In the genomic region with DNA sequence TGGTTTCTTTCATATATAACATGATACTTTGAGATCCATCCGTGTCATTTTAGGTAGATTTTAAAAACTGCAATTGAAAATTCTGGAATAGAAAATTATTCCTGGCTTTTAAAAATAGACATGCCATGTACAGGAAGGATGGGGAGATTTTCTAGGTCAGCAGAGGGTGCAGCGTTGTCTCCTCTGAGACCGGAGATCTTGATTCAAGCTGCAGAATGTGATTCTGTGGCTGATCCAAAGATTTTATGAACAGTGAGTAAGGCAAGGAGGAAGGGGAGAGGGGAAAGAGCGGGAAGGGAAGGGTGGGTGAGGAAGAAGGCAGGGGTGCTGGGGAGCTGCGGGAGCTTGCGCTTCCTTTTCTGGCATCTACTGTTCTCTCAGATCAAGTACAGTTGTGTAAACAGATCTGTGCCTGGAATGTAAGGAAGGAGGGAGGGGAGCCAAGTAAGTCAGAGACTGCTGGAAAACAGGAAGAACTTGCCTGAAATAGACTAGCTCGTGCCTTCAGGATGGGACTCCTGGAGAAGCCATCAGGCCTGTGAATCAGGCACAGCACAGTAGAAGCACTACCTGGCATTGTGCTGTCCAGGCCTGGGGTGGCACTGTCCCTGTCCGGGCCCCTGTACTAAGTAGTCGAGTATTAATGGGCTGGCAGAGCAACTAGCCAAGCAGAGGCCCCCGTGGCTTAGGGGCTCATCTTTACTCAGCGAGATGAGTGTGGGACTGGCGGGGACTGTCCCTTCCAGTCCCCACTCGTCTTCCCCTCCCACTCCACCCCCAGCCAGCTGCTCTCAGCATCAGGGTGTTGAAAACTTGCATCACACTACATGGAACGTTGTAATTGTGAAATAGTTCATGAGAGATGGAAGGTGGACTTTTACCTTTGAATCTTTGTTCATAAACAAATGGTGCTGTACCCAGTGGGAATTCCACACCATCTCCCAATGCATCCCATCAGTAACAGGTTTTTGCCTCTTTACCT, we compare ENCODE assay signal across 9 cellular contexts.
DNase-seq lines count a peak whose midpoint lies in the region; ATAC-seq and TF ChIP-seq lines count a peak whose summit lies in the region.
"Had no signal": no experiment of that assay in that cellular context is flagged by ENCODE, and none has a peak within 500 bp of the region (broad histone marks: within the 10 kb centered on the region; RNA-seq: fewer than 3 reads in every experiment).

No MANE protein-coding gene starts in this region.

- BruUV-seq in PC-3 (replicated peaks; lab: Mats Ljungman, UMichigan) = no TSS peak

- H3K79me2 ChIP-seq in PC-3 (ENCODE audit: low read length) = no peaks in the 10 kb centered on the region

- CTCF ChIA-PET in PC-3 (lab: Charles Lee) = no interaction called here

- H3K27me3 ChIP-seq in PC-3 (ENCODE audit: low read length) (no peaks in the 10 kb centered on the region), esophagus (ENCODE audit: control insufficient read depth in 1 of 2, insufficient read depth in 2 of 2, low read length in 2 of 2) (no peaks in the 10 kb centered on the region), upper lobe of right lung (no peaks in the 10 kb centered on the region)
- H3K27me3 ChIP-seq: neutrophil had no signal

- intact Hi-C loops in PC-3 (cut with micrococcal nuclease) (no loop called here), upper lobe of right lung (cut with DNase I) (no loop called here)

- POLR2A ChIA-PET in PC-3 (lab: Charles Lee; ENCODE audit: unreplicated experiment) = no interaction called here

- DNase-seq in PC-3 = peak; percentile 86
- DNase-seq in pons (ENCODE audit: low spot score) = peak; percentile 10
- no peak for DNase-seq in upper lobe of right lung
- DNase-seq in iPS-NIHi7 (ENCODE audit: extremely low spot score) = no peak
- no peak for DNase-seq in T-helper 1 cell

- TF ChIP-seq CTCF in PC-3 (conservative IDR thresholded peaks at IDR 0.05; ENCODE audit: low read depth, low read length) = no peak
- TF ChIP-seq CTCF in upper lobe of right lung (IDR thresholded peaks at IDR 0.05) = no peak

- 18 to 27% methylated on average over 14 of the region's 14 CpGs for WGBS in esophagus, 2 donors

- no peaks in the 10 kb centered on the region for H3F3A ChIP-seq in PC-3 (ENCODE audit: low read length, unreplicated experiment)

- H3K4me2 ChIP-seq in PC-3 (ENCODE audit: low read length) = peak overlapping the region; percentile 59

- ATAC-seq in GM21529 (IDR thresholded peaks at IDR 0.05; ENCODE audit: unreplicated experiment) (peak; percentile 70), PC-3 (peak; percentile 89), upper lobe of right lung (peak; percentile 74), HG03108 (IDR thresholded peaks at IDR 0.05; ENCODE audit: unreplicated experiment) (no peak)

- H3K36me3 ChIP-seq in PC-3 (ENCODE audit: low read depth, low read length) = no peaks in the 10 kb centered on the region
- no peaks in the 10 kb centered on the region for H3K36me3 ChIP-seq in esophagus (ENCODE audit: control insufficient read depth in 2 of 2, insufficient read depth in 2 of 2, low read length in 1 of 2)
- no peaks in the 10 kb centered on the region for H3K36me3 ChIP-seq in upper lobe of right lung
- H3K36me3 ChIP-seq: neutrophil had no signal

- H3K4me1 ChIP-seq in PC-3 (ENCODE audit: insufficient read depth, low read length) (peaks cover 21% of the 10 kb centered on the region), esophagus (ENCODE audit: control insufficient read depth in 2 of 2, insufficient read depth in 2 of 2, low read length in 1 of 2) (peaks cover 0 to 5% of the 10 kb centered on the region in 2 donors), upper lobe of right lung (peaks cover 16% of the 10 kb centered on the region)

- peak overlapping the region; percentile 73 for H2AFZ ChIP-seq in PC-3 (ENCODE audit: low read length)

- H3K4me3 ChIP-seq in PC-3 (ENCODE audit: low read length) (peak overlapping the region; percentile 6; the same call in 1 of the 2 replicates), esophagus (ENCODE audit: low read depth in 1 of 2, low read length in 2 of 2) (no peak overlapping the region), upper lobe of right lung (no peak overlapping the region)

- H3K27ac ChIP-seq in PC-3 (ENCODE audit: low read length) (peak overlapping the region; percentile 44), esophagus (ENCODE audit: low read depth in 2 of 2, low read length in 1 of 2) (peak overlapping the region; percentile 71 to 76), upper lobe of right lung (peak overlapping the region; percentile 78)
- H3K27ac ChIP-seq: neutrophil had no signal

- H3K9me2 ChIP-seq in PC-3 (replicated peaks; ENCODE audit: low read length) = no peaks in the 10 kb centered on the region

- H3K9ac ChIP-seq in PC-3 (ENCODE audit: low read length) = no peak overlapping the region

- H4K20me1 ChIP-seq in PC-3 (ENCODE audit: low read length) = no peaks in the 10 kb centered on the region

- H3K9me3 ChIP-seq in PC-3 (ENCODE audit: low read length) (no peaks in the 10 kb centered on the region), esophagus (ENCODE audit: control insufficient read depth in 2 of 2, insufficient read depth in 1 of 2, low read depth in 1 of 2, low read length in 1 of 2) (no peaks in the 10 kb centered on the region), upper lobe of right lung (no peaks in the 10 kb centered on the region)
- H3K9me3 ChIP-seq: neutrophil had no signal

Comparison
In these comparisons a context has a peak if more than half of its experiments do, and no peak if none do; other contexts are left out.
1. DNase-seq: peak in PC-3 (single experiment) and pons (single experiment); none in upper lobe of right lung (single experiment), iPS-NIHi7 (single experiment) and T-helper 1 cell (0 of 5).
2. Peak in every context shown above with its lines, with median percentiles within 50 percentile points of each other: H3K27ac ChIP-seq.